Comparison of ENCODE assay signal across 12 cellular contexts in genomic region chr2:66839551-66840320, GRCh38.
DNase-seq lines count a peak whose midpoint lies in the region; ATAC-seq and TF ChIP-seq lines count a peak whose summit lies in the region.
"Had no signal": no experiment of that assay in that cellular context is flagged by ENCODE, and none has a peak within 500 bp of the region (broad histone marks: within the 10 kb centered on the region; RNA-seq: fewer than 3 reads in every experiment).

No MANE protein-coding gene starts in this region.

- no peaks in the 10 kb centered on the region for H3K27me3 Mint-ChIP-seq in GM23338 (ENCODE audit: insufficient read depth, low read depth, poor library complexity)

- H3K4me3 Mint-ChIP-seq in GM23338: no peak overlapping the region

- TF ChIP-seq CTCF in astrocyte of the spinal cord (IDR thresholded peaks at IDR 0.05; ENCODE audit: low read depth, low read length) (no peak), thoracic aorta (IDR thresholded peaks at IDR 0.05) (no peak), GM23338 (conservative IDR thresholded peaks at IDR 0.05; ENCODE audit: low read depth in 2 of 2) (no peak)

- H3K4me3 ChIP-seq in astrocyte of the spinal cord (ENCODE audit: low read depth, low read length) (no peak overlapping the region), thoracic aorta (peak overlapping the region; percentile 54), GM23338 (no peak overlapping the region)

- no peaks in the 10 kb centered on the region for H3K9me3 Mint-ChIP-seq in GM23338

- no peak overlapping the region for H3K4me2 ChIP-seq in GM23338

- H3K4me1 ChIP-seq in thoracic aorta (ENCODE audit: control insufficient read depth in 1 of 2, low read depth in 2 of 2) (peaks cover 0 to 18% of the 10 kb centered on the region in 2 donors), GM23338 (ENCODE audit: insufficient read depth) (no peaks in the 10 kb centered on the region)

- peak overlapping the region; percentile 73 for H3K27ac ChIP-seq in thoracic aorta
- no peak overlapping the region for H3K27ac ChIP-seq in GM23338 (ENCODE audit: low read depth)

- in situ Hi-C loops in astrocyte of the spinal cord (cut with HindIII; ENCODE audit: low sequenced_read_pairs): no loop called here

- no peaks in the 10 kb centered on the region for H3K27me3 ChIP-seq in thoracic aorta (replicated peaks; ENCODE audit: insufficient read depth)
- H3K27me3 ChIP-seq in GM23338 (ENCODE audit: insufficient read depth): no peaks in the 10 kb centered on the region

- H3F3A ChIP-seq in GM23338 (replicated peaks; ENCODE audit: low read depth): no peaks in the 10 kb centered on the region

- H3K36me3 ChIP-seq in thoracic aorta: no peaks in the 10 kb centered on the region
- H3K36me3 ChIP-seq in GM23338 (ENCODE audit: insufficient read depth): no peaks in the 10 kb centered on the region

- no peak overlapping the region for H3K27ac Mint-ChIP-seq in GM23338

- no peaks in the 10 kb centered on the region for H4K20me1 ChIP-seq in GM23338 (replicated peaks; ENCODE audit: insufficient read depth)

- H3K9me3 ChIP-seq in thoracic aorta: no peaks in the 10 kb centered on the region

- 0 out of 2 replicates have a peak, but pooled peaks cover 3% of the 10 kb centered on the region for H3K9me2 ChIP-seq in GM23338 (ENCODE audit: insufficient read depth)

- H3K4me1 Mint-ChIP-seq in GM23338: no peaks in the 10 kb centered on the region

- no peaks in the 10 kb centered on the region for H3K36me3 Mint-ChIP-seq in GM23338 (ENCODE audit: low read depth)

- ATAC-seq in thoracic aorta (ENCODE audit: insufficient number of reproducible peaks, low FRiP score, low read depth) (peak; percentile 92), HG03469 (IDR thresholded peaks at IDR 0.05; ENCODE audit: unreplicated experiment) (no peak), GM23338 (no peak), HG03354 (IDR thresholded peaks at IDR 0.05; ENCODE audit: poor library complexity, severe bottlenecking, unreplicated experiment) (no peak)
- ATAC-seq: left colon had no signal

- H2AFZ ChIP-seq in GM23338: no peak overlapping the region

- peak; percentile 82 for DNase-seq in HPDE6-E6E7 (ENCODE audit: extremely low spot score)
- peak; percentile 97 for DNase-seq in astrocyte of the spinal cord (ENCODE audit: low read depth, low spot score)
- DNase-seq in kidney glomerular epithelial cell (lab: John Stamatoyannopoulos, UW): peak; percentile 90
- DNase-seq in thoracic aorta (ENCODE audit: low spot score): no peak
- no peak for DNase-seq in stimulated activated CD4-positive, alpha-beta T cell treated with anti-CD3 and anti-CD28 coated beads, Interleukin-2, amount 100 ng/mL, for 48 hours
- DNase-seq in GM23338 (ENCODE audit: low spot score): no peak
- DNase-seq: activated T-cell treated with anti-CD3 and anti-CD28 coated beads for 4 hours; left colon; small intestine; stimulated activated naive CD4-positive, alpha-beta T cell treated with Interleukin-2 at 50 U/mL for 16 hours had no signal

- H3K79me2 ChIP-seq in GM23338 (replicated peaks; ENCODE audit: insufficient read depth): no peaks in the 10 kb centered on the region

TF ChIP-seq in GM23338, 12 proteins besides CTCF, POLR2A, EP300 and RAD21:
- no peak for TF ChIP-seq ZNF114 (CRISPR knock-in tag; IDR thresholded peaks at IDR 0.05)
- TF ChIP-seq NANOG (IDR thresholded peaks at IDR 0.05; ENCODE audit: borderline replicate concordance): no peak
- no peak for TF ChIP-seq JUNB (IDR thresholded peaks at IDR 0.05; ENCODE audit: unreplicated experiment)
- TF ChIP-seq ETS1 (IDR thresholded peaks at IDR 0.05): no peak
- TF ChIP-seq REST (IDR thresholded peaks at IDR 0.05; ENCODE audit: unreplicated experiment): no peak
- no peak for TF ChIP-seq EZH2phosphoT487 (IDR thresholded peaks at IDR 0.05; ENCODE audit: unreplicated experiment)

Comparison
In these comparisons a context has a peak if more than half of its experiments do, and no peak if none do; other contexts are left out.
1. DNase-seq: peak in HPDE6-E6E7 (single experiment), astrocyte of the spinal cord (single experiment) and kidney glomerular epithelial cell (single experiment); none in thoracic aorta (single experiment), stimulated activated CD4-positive, alpha-beta T cell treated with anti-CD3 and anti-CD28 coated beads, Interleukin-2, amount 100 ng/mL, for 48 hours (0 of 2) and GM23338 (single experiment).